In genomic region chr10:63133787-63134557, GRCh38 we compare ENCODE assay signal across 8 cellular contexts. TPM values are rescaled to one million over a fixed set of nuclear protein-coding genes. Genes with fewer than 3 reads are reported as not detected.
DNase-seq lines count a peak whose midpoint lies in the region; ATAC-seq, FAIRE-seq and TF ChIP-seq lines count a peak whose summit lies in the region.

No MANE protein-coding gene starts in this region.

- no peaks in the 10 kb centered on the region for H3K9me1 ChIP-seq in keratinocyte (ENCODE audit: control insufficient read depth, extremely low read depth, insufficient read depth, low read length)

- DNase-seq in CD4-positive, alpha-beta memory T cell, result no peak
- peak; percentile 9 for DNase-seq in KBM-7
- DNase-seq in astrocyte of the spinal cord (ENCODE audit: low read depth, low spot score), result peak; percentile 47
- no peak for DNase-seq in keratinocyte (ENCODE audit: low read depth, low spot score)
- DNase-seq in H4 (ENCODE audit: low spot score), result no peak

- H3K36me3 Mint-ChIP-seq in CD4-positive, alpha-beta memory T cell, result peaks cover 3 to 11% of the 10 kb centered on the region in 2 donors

- H3K9me3 ChIP-seq in CD4-positive, alpha-beta memory T cell (ENCODE audit: control insufficient read depth in 1 of 2, low read length in 2 of 2), result no peaks in the 10 kb centered on the region
- H3K9me3 ChIP-seq in keratinocyte (ENCODE audit: control insufficient read depth, low read depth, low read length), result no peaks in the 10 kb centered on the region

- H3K4me1 ChIP-seq in CD4-positive, alpha-beta memory T cell (ENCODE audit: insufficient read depth, low read length), result peaks cover 46% of the 10 kb centered on the region
- H3K4me1 ChIP-seq in keratinocyte (ENCODE audit: control insufficient read depth, extremely low read depth, insufficient read depth, low read length), result peaks cover 6% of the 10 kb centered on the region

- no peaks in the 10 kb centered on the region for H3K36me3 ChIP-seq in CD4-positive, alpha-beta memory T cell (ENCODE audit: insufficient read depth, low read length)
- no peaks in the 10 kb centered on the region for H3K36me3 ChIP-seq in keratinocyte (ENCODE audit: control insufficient read depth in 2 of 2, extremely low read depth in 1 of 2, insufficient read depth in 2 of 2, low read length in 2 of 2)

- H3K27ac ChIP-seq in CD4-positive, alpha-beta memory T cell (ENCODE audit: low read depth, low read length), result peak overlapping the region; percentile 96
- H3K27ac ChIP-seq in keratinocyte (ENCODE audit: control insufficient read depth, insufficient read depth, low read length), result peak overlapping the region; percentile 86
- H3K27ac ChIP-seq in temporal lobe (ENCODE audit: low read depth, low read length), result peak overlapping the region; percentile 55

- H3K27ac Mint-ChIP-seq in CD4-positive, alpha-beta memory T cell, result peak overlapping the region; percentile 92 to 98 (median 97)

- H3K79me2 ChIP-seq in keratinocyte (ENCODE audit: control insufficient read depth, insufficient read depth, low read length), result peaks cover 54% of the 10 kb centered on the region

- TF ChIP-seq CTCF in astrocyte of the spinal cord (IDR thresholded peaks at IDR 0.05; ENCODE audit: low read depth, low read length) (no peak), keratinocyte (optimal IDR thresholded peaks at IDR 0.05 in 1 of 3, IDR thresholded peaks at IDR 0.05 in 1 of 3, conservative IDR thresholded peaks at IDR 0.05 in 1 of 3; ENCODE audit: extremely low read depth in 1 of 3, insufficient read depth in 2 of 3, low read length in 3 of 3) (no peak)

- intact Hi-C loops in CD4-positive, alpha-beta memory T cell (cut with micrococcal nuclease), result loop anchor here (1.0 to 5.0 kb wide), 8 partner anchors 24 to 1232 kb away; partner anchors contain the start of genes ADO, ARID5B and EGR2

- peak overlapping the region; percentile 87 for H3K4me2 ChIP-seq in keratinocyte (ENCODE audit: control insufficient read depth, extremely low read depth, insufficient read depth, low read depth, low read length)

- POLR2A ChIA-PET in CD4-positive, alpha-beta memory T cell (lab: Charles Lee; ENCODE audit: partially characterized antibody), result interaction anchor here (0.6 to 2.6 kb wide), 12 partner anchors 12 to 1233 kb away, joined by 3 to 17 read pairs (median 6); partner anchors contain the start of genes ADO, ARID5B, EGR2 and REEP3

- dilution Hi-C loops in keratinocyte (cut with MboI; ENCODE audit: extremely low pct_ligation_motif_present, low sequenced_read_pairs), result no loop called here

- in situ Hi-C loops in KBM-7 (cut with MboI; ENCODE audit: low pct_unique_long_range_greater_than_20kb, low sequenced_read_pairs), result no loop called here
- in situ Hi-C loops in astrocyte of the spinal cord (cut with HindIII; ENCODE audit: low sequenced_read_pairs), result no loop called here

- CTCF ChIA-PET in CD4-positive, alpha-beta memory T cell (lab: Charles Lee; ENCODE audit: partially characterized antibody), result interaction anchor here (1.1 to 5.9 kb wide), 8 partner anchors 12 to 520 kb away, joined by 3 to 28 read pairs (median 15); partner anchors contain the start of gene EGR2

- no peak for FAIRE-seq in keratinocyte (lab: Jason Lieb, UNC)

- H3K27me3 Mint-ChIP-seq in CD4-positive, alpha-beta memory T cell, result peaks cover 0 to 5% of the 10 kb centered on the region in 2 donors

- H3K4me1 Mint-ChIP-seq in CD4-positive, alpha-beta memory T cell, result peaks cover 27 to 50% (median 38%) of the 10 kb centered on the region in 4 donors

- peak overlapping the region; percentile 81 to 88 for H3K4me3 ChIP-seq in CD4-positive, alpha-beta memory T cell (ENCODE audit: low read length in 2 of 2)
- H3K4me3 ChIP-seq in astrocyte of the spinal cord (ENCODE audit: low read depth, low read length), result peak overlapping the region; percentile 98
- peak overlapping the region; percentile 69 to 88 (median 86) for H3K4me3 ChIP-seq in keratinocyte (ENCODE audit: control insufficient read depth in 2 of 3, extremely low read depth in 1 of 3, insufficient read depth in 2 of 3, low read depth in 1 of 3, low read length in 3 of 3)

- H3K27me3 ChIP-seq in CD4-positive, alpha-beta memory T cell (ENCODE audit: insufficient read depth, low read length), result no peaks in the 10 kb centered on the region
- no peaks in the 10 kb centered on the region for H3K27me3 ChIP-seq in keratinocyte (ENCODE audit: control insufficient read depth, extremely low read depth, insufficient read depth, low read length)

- ATAC-seq in GM19351 (IDR thresholded peaks at IDR 0.05; ENCODE audit: unreplicated experiment), result no peak
- ATAC-seq in GM18907 (IDR thresholded peaks at IDR 0.05; ENCODE audit: unreplicated experiment), result no peak

- H4K20me1 ChIP-seq in keratinocyte (ENCODE audit: control insufficient read depth, extremely low read depth, insufficient read depth, low read length), result peaks cover 2% of the 10 kb centered on the region

- peak overlapping the region; percentile 7 for H2AFZ ChIP-seq in keratinocyte (ENCODE audit: control insufficient read depth, low read length)

- peak overlapping the region; percentile 92 to 95 (median 92) for H3K4me3 Mint-ChIP-seq in CD4-positive, alpha-beta memory T cell

- peak overlapping the region; percentile 97 for H3K9ac ChIP-seq in keratinocyte (ENCODE audit: control insufficient read depth, extremely low read depth, insufficient read depth, low read length)

- peaks cover 0 to 16% (median under 1%) of the 10 kb centered on the region in 8 donors for H3K9me3 Mint-ChIP-seq in CD4-positive, alpha-beta memory T cell

RNA-seq across cellular contexts. Expression of gene NRBF2, which starts 0.8 kb away (rescaled TPM):
- 10 to 100 TPM; 17.8 to 18.2 TPM for total RNA-seq in CD4-positive, alpha-beta memory T cell
- 10 to 100 TPM; 20.3 to 31.8 TPM for polyA plus RNA-seq in CD4-positive, alpha-beta memory T cell
- 25.0 to 31.1 TPM (median 30.8 TPM) in 3 replicates for polyA plus RNA-seq in keratinocyte
- polyA plus RNA-seq in keratinocyte (2011; ENCODE audit: low read depth), result 35.6 TPM
- 22.2 and 34.4 TPM in 2 replicates for polyA plus RNA-seq in keratinocyte (2011; cell fraction: cytosol; rRNA removed)
- polyA plus RNA-seq in keratinocyte (2011; cell fraction: nucleus; rRNA removed), result 17.4 and 21.9 TPM in 2 replicates
- 27.2 and 49.5 TPM in 2 replicates for polyA plus RNA-seq in keratinocyte (2012; ENCODE audit: low replicate concordance)
- 6.7 to 12.3 TPM (median 10.5 TPM) in 3 replicates for polyA minus RNA-seq in keratinocyte
- polyA minus RNA-seq in keratinocyte (2011; cell fraction: cytosol; rRNA and poly(A)+ RNA removed), result 20.9 TPM
- polyA minus RNA-seq in keratinocyte (2011; cell fraction: nucleus; rRNA and poly(A)+ RNA removed), result 8.4 and 13.4 TPM in 2 replicates
- total RNA-seq in temporal lobe, result 12.8 TPM
- 27.8 and 37.6 TPM in 2 replicates for total RNA-seq in H4 (2014; rRNA removed; shearing (Covaris generic))

Comparison
In these comparisons a context has a peak if more than half of its experiments do, and no peak if none do; other contexts are left out.
1. DNase-seq: peak in KBM-7 (single experiment) and astrocyte of the spinal cord (single experiment); none in CD4-positive, alpha-beta memory T cell (0 of 5), keratinocyte (single experiment) and H4 (single experiment).
2. Peak in every context shown above with its lines, with median percentiles within 50 percentile points of each other: H3K27ac ChIP-seq and H3K4me3 ChIP-seq.